ENCODE assay signal across 8 cellular contexts in genomic region chr11:64916848-64917662, GRCh38. TPM values are rescaled to one million over a fixed set of nuclear protein-coding genes. Genes with fewer than 3 reads are reported as not detected.
DNase-seq lines count a peak whose midpoint lies in the region; ATAC-seq and TF ChIP-seq lines count a peak whose summit lies in the region.

Gene ATG2A (minus strand): TSS chr11:64917209. CDS start chr11:64917135, 74 bp downstream.

- peak within 1 kb of the TSS; percentile 79 to 89 for H3K4me3 ChIP-seq in left lung

- intact Hi-C loops in left lung (cut with DNase I) = no loop called here

- H3K27ac ChIP-seq in C4-2B (peak within 1 kb of the TSS; percentile 71), left lung (peak within 1 kb of the TSS; percentile 82)

- H3K27me3 ChIP-seq in left lung = no peaks in the 10 kb centered on the region

- H3K36me3 ChIP-seq in left lung = peaks cover 0 to 23% of the 10 kb centered on the region in 2 donors

- H3K4me1 ChIP-seq in left lung = peaks cover 15 to 30% of the 10 kb centered on the region in 2 donors

- H3K9me3 ChIP-seq in left lung = no peaks in the 10 kb centered on the region

- TF ChIP-seq CTCF in C4-2B (conservative IDR thresholded peaks at IDR 0.05) (no peak), left lung (IDR thresholded peaks at IDR 0.05) (no peak)

- DNase-seq in NCI-H774 (lab: John Stamatoyannopoulos, UW) (peak; percentile 99), dermis blood vessel endothelial cell (peak; percentile 100), left lung (peak; percentile 98 to 99)
- peak; percentile 99 for DNase-seq in activated CD4-positive, alpha-beta T cell treated with anti-CD3 and anti-CD28 coated beads, Interleukin-2, amount 50 U/mL, for 4 hours
- DNase-seq in stimulated activated CD4-positive, alpha-beta T cell treated with anti-CD3 and anti-CD28 coated beads, Interleukin-2, amount 100 ng/mL, for 48 hours = peak; percentile 99

- peak; percentile 94 for ATAC-seq in GM19395 (IDR thresholded peaks at IDR 0.05; ENCODE audit: unreplicated experiment)
- peak; percentile 90 for ATAC-seq in HG03565 (IDR thresholded peaks at IDR 0.05; ENCODE audit: unreplicated experiment)
- peak; percentile 98 for ATAC-seq in left lung

RNA-seq across cellular contexts. Expression of gene ATG2A, which starts in this region (rescaled TPM):
- total RNA-seq in dermis blood vessel endothelial cell (17.7 and 24.8 TPM in 2 replicates), left lung (10 to 100 TPM; 21.9 to 23.5 TPM)

Comparison
In these comparisons a context has a peak if more than half of its experiments do, and no peak if none do; other contexts are left out.
1. Peak in every context shown above with its lines: DNase-seq, ATAC-seq, H3K4me3 ChIP-seq and H3K27ac ChIP-seq.